20 cellular contexts compared by ENCODE assay signal in genomic region chr22:35484651-35485372, GRCh38. TPM values are rescaled to one million over a fixed set of nuclear protein-coding genes. Genes with fewer than 3 reads are reported as not detected.
DNase-seq lines count a peak whose midpoint lies in the region; ATAC-seq and TF ChIP-seq lines count a peak whose summit lies in the region.
"Had no signal": no experiment of that assay in that cellular context is flagged by ENCODE, and none has a peak within 500 bp of the region (broad histone marks: within the 10 kb centered on the region; RNA-seq: fewer than 3 reads in every experiment).

No MANE protein-coding gene starts in this region.

- in situ Hi-C loops in GM23248 (cut with MboI), result no loop called here

- no peak overlapping the region for H3K4me3 Mint-ChIP-seq in WTC11
- H3K4me3 Mint-ChIP-seq in CD4-positive, alpha-beta T cell, result no peak overlapping the region

- TF ChIP-seq CTCF in WTC11 (IDR thresholded peaks at IDR 0.05) (no peak), tibial nerve (IDR thresholded peaks at IDR 0.05) (no peak)
- no peak for TF ChIP-seq CTCF in CD4-positive, alpha-beta T cell (IDR thresholded peaks at IDR 0.05)

- H3K4me1 ChIP-seq in GM23248 (ENCODE audit: insufficient read depth) (peaks cover 14% of the 10 kb centered on the region), tibial nerve (peaks cover 0 to 7% (median 0%) of the 10 kb centered on the region in 4 donors)
- H3K4me1 ChIP-seq: HAP-1 had no signal

- POLR2A ChIA-PET in WTC11 (lab: Charles Lee), result no interaction called here
- POLR2A ChIA-PET in CD4-positive, alpha-beta T cell (lab: Charles Lee), result interaction anchor here (0.7 kb wide), 1 partner anchor 76 kb away, joined by 3 read pairs; no protein-coding TSS in a partner anchor

- H3K27me3 ChIP-seq in GM23248 (replicated peaks; ENCODE audit: insufficient read depth) (no peaks in the 10 kb centered on the region), tibial nerve (peaks cover 0 to 7% of the 10 kb centered on the region in 2 donors)
- H3K27me3 ChIP-seq in CD4-positive, alpha-beta T cell (ENCODE audit: control insufficient read depth, insufficient read depth, low read length), result peaks cover 5% of the 10 kb centered on the region
- H3K27me3 ChIP-seq: Peyer's patch had no signal

- no peaks in the 10 kb centered on the region; the same call in 1 of the 2 replicates for H3F3A ChIP-seq in GM23248 (ENCODE audit: insufficient read depth)

- no peak overlapping the region for H3K4me2 ChIP-seq in GM23248 (ENCODE audit: unreplicated experiment)
- H3K4me2 ChIP-seq: BLaER1 had no signal

- H3K4me3 ChIP-seq in GM23248 (no peak overlapping the region), tibial nerve (no peak overlapping the region)
- H3K4me3 ChIP-seq: BLaER1, GM12878, HAP-1, Peyer's patch had no signal

- no peaks in the 10 kb centered on the region for H3K4me1 Mint-ChIP-seq in WTC11
- no peaks in the 10 kb centered on the region for H3K4me1 Mint-ChIP-seq in CD4-positive, alpha-beta T cell (ENCODE audit: low read depth)

- H3K9me2 ChIP-seq in GM23248 (ENCODE audit: insufficient read depth), result no peaks in the 10 kb centered on the region

- H3K27ac ChIP-seq in GM23248 (no peak overlapping the region), tibial nerve (no peak overlapping the region)
- no peak overlapping the region for H3K27ac ChIP-seq in CD4-positive, alpha-beta T cell (ENCODE audit: low read depth, low read length)
- H3K27ac ChIP-seq: BLaER1, HL-60, Peyer's patch had no signal

- H3K79me2 ChIP-seq in GM23248 (ENCODE audit: insufficient read depth), result no peaks in the 10 kb centered on the region

- no peak overlapping the region for H3K9ac ChIP-seq in GM23248
- H3K9ac ChIP-seq: BLaER1 had no signal

- peaks cover 35% of the 10 kb centered on the region for H3K27me3 Mint-ChIP-seq in WTC11 (ENCODE audit: low read depth)
- H3K27me3 Mint-ChIP-seq in CD4-positive, alpha-beta T cell, result peaks cover 34% of the 10 kb centered on the region

- 0 out of 2 replicates have a peak overlapping the region, but pooled peaks have one; percentile 6 for H3K27ac Mint-ChIP-seq in WTC11
- no peak overlapping the region for H3K27ac Mint-ChIP-seq in CD4-positive, alpha-beta T cell

- DNase-seq in GM23248 (peak; percentile 74), WTC11 (ENCODE audit: low spot score) (no peak), fibroblast of peridontal ligament (ENCODE audit: extremely low read depth) (peak; percentile 24), tibial nerve (ENCODE audit: low spot score in 2 of 2) (no peak), NCI-H446 treated with DMSO at 0.1 percent for 48 hours (lab: John Stamatoyannopoulos, UW) (no peak), NCI-H146 (lab: John Stamatoyannopoulos, UW) (no peak)
- no peak for DNase-seq in CD4-positive, alpha-beta T cell
- DNase-seq: DMS153, KBM-7, NCI-H1105, NCI-H187, NCI-H510A, Peyer's patch, SHP77 had no signal

- TF ChIP-seq POLR2A in tibial nerve (IDR thresholded peaks at IDR 0.05), result no peak

- no peaks in the 10 kb centered on the region for H3K9me3 ChIP-seq in GM23248 (ENCODE audit: low read depth)
- no peaks in the 10 kb centered on the region for H3K9me3 ChIP-seq in tibial nerve
- H3K9me3 ChIP-seq in CD4-positive, alpha-beta T cell (ENCODE audit: control insufficient read depth, low read length), result no peaks in the 10 kb centered on the region
- H3K9me3 ChIP-seq: BLaER1, HAP-1, Peyer's patch had no signal

- intact Hi-C loops in CD4-positive, alpha-beta T cell (cut with DNase I, micrococcal nuclease), result no loop called here

- H2AFZ ChIP-seq in GM23248, result no peak overlapping the region

- H3K36me3 ChIP-seq in GM23248 (ENCODE audit: low read depth) (no peaks in the 10 kb centered on the region), tibial nerve (no peaks in the 10 kb centered on the region)
- H3K36me3 ChIP-seq: BLaER1, HAP-1, Peyer's patch had no signal

- CTCF ChIA-PET in WTC11 (lab: Charles Lee), result no interaction called here
- CTCF ChIA-PET in CD4-positive, alpha-beta T cell (lab: Charles Lee), result no interaction called here

- no peaks in the 10 kb centered on the region for H3K36me3 Mint-ChIP-seq in WTC11
- H3K36me3 Mint-ChIP-seq in CD4-positive, alpha-beta T cell (ENCODE audit: low read depth), result no peaks in the 10 kb centered on the region

- no peak for ATAC-seq in WTC11
- no peak for ATAC-seq in CD4-positive, alpha-beta T cell (ENCODE audit: poor library complexity)
- ATAC-seq: GM12878 had no signal

- peaks cover 6% of the 10 kb centered on the region; the same call in 1 of the 2 replicates for H3K9me3 Mint-ChIP-seq in WTC11
- no peaks in the 10 kb centered on the region for H3K9me3 Mint-ChIP-seq in CD4-positive, alpha-beta T cell

- H4K20me1 ChIP-seq in GM23248 (ENCODE audit: insufficient read depth), result no peaks in the 10 kb centered on the region

- TF ChIP-seq EP300 in tibial nerve (IDR thresholded peaks at IDR 0.05), result no peak

- 71 to 72% methylated on average over 16 of the region's 16 CpGs for WGBS in GM23248 (ENCODE audit: low coverage in 1 of 2, low lambda C conversion rate in 2 of 2, missing lambda C conversion rate in 2 of 2), 2 experiments
- WGBS in tibial nerve, 2 donors, result 76% methylated on average over 16 of the region's 16 CpGs

TF ChIP-seq in WTC11, 78 proteins besides CTCF, POLR2A, EP300 and RAD21 (continues in another document):
- TF ChIP-seq ZNF138 (CRISPR knock-in tag; conservative IDR thresholded peaks at IDR 0.05) (no peak), ATF1 (CRISPR knock-in tag; IDR thresholded peaks at IDR 0.05) (no peak), STAT6 (CRISPR knock-in tag; conservative IDR thresholded peaks at IDR 0.05; ENCODE audit: low read depth) (no peak), ELF4 (CRISPR knock-in tag; IDR thresholded peaks at IDR 0.05; ENCODE audit: low read depth) (no peak), JAZF1 (CRISPR knock-in tag; IDR thresholded peaks at IDR 0.05) (no peak), ZBTB21 (CRISPR knock-in tag; IDR thresholded peaks at IDR 0.05; ENCODE audit: borderline replicate concordance) (no peak), ETV6 (CRISPR knock-in tag; IDR thresholded peaks at IDR 0.05) (no peak), ZNF671 (CRISPR knock-in tag; IDR thresholded peaks at IDR 0.05) (no peak), GABPB1 (CRISPR knock-in tag; IDR thresholded peaks at IDR 0.05) (no peak)
- TF ChIP-seq, protein P1, sequence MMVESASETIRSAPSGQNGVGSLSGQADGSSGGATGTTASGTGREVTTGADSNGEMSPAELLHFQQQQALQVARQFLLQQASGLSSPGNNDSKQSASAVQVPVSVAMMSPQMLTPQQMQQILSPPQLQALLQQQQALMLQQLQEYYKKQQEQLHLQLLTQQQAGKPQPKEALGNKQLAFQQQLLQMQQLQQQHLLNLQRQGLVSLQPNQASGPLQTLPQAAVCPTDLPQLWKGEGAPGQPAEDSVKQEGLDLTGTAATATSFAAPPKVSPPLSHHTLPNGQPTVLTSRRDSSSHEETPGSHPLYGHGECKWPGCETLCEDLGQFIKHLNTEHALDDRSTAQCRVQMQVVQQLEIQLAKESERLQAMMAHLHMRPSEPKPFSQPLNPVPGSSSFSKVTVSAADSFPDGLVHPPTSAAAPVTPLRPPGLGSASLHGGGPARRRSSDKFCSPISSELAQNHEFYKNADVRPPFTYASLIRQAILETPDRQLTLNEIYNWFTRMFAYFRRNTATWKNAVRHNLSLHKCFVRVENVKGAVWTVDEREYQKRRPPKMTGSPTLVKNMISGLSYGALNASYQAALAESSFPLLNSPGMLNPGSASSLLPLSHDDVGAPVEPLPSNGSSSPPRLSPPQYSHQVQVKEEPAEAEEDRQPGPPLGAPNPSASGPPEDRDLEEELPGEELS (CRISPR knock-in tag; IDR thresholded peaks at IDR 0.05), result no peak
- TF ChIP-seq, protein P2, sequence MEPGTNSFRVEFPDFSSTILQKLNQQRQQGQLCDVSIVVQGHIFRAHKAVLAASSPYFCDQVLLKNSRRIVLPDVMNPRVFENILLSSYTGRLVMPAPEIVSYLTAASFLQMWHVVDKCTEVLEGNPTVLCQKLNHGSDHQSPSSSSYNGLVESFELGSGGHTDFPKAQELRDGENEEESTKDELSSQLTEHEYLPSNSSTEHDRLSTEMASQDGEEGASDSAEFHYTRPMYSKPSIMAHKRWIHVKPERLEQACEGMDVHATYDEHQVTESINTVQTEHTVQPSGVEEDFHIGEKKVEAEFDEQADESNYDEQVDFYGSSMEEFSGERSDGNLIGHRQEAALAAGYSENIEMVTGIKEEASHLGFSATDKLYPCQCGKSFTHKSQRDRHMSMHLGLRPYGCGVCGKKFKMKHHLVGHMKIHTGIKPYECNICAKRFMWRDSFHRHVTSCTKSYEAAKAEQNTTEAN (CRISPR knock-in tag; IDR thresholded peaks at IDR 0.05), result no peak
- TF ChIP-seq, protein P3, sequence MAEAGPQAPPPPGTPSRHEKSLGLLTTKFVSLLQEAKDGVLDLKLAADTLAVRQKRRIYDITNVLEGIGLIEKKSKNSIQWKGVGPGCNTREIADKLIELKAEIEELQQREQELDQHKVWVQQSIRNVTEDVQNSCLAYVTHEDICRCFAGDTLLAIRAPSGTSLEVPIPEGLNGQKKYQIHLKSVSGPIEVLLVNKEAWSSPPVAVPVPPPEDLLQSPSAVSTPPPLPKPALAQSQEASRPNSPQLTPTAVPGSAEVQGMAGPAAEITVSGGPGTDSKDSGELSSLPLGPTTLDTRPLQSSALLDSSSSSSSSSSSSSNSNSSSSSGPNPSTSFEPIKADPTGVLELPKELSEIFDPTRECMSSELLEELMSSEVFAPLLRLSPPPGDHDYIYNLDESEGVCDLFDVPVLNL (CRISPR knock-in tag; IDR thresholded peaks at IDR 0.05; ENCODE audit: borderline replicate concordance, low read depth), result no peak

RNA-seq across cellular contexts. Expression of gene RASD2, which starts 55.8 kb away (rescaled TPM):
- 0.76 and 3.7 TPM in 2 replicates for total RNA-seq in GM23248 (2014; rRNA removed; shearing (Covaris generic))
- 1.5 and 1.6 TPM in 2 replicates for polyA plus RNA-seq in GM23248 (2016; fragmentation: Nextera tagmentation; extraction: Ambion mirVana)
- total RNA-seq in WTC11 (2021) (2.5 to 3.1 TPM (median 3.0 TPM) in 3 replicates), tibial nerve (1 to 10 TPM in 1 of 4 donors, under 1 TPM in 3; 0.20 to 1.5 (median 0.40) TPM)
- 1 to 10 TPM; 1.4 to 1.6 TPM for total RNA-seq in CD4-positive, alpha-beta T cell
- total RNA-seq: G401, GM12878, MCF 10A had no signal

Comparison
In these comparisons a context has a peak if more than half of its experiments do, and no peak if none do; other contexts are left out.
1. DNase-seq: peak in GM23248 (single experiment) and fibroblast of peridontal ligament (single experiment); none in WTC11 (single experiment), tibial nerve (0 of 2), CD4-positive, alpha-beta T cell (0 of 10), NCI-H446 treated with DMSO at 0.1 percent for 48 hours (single experiment) and NCI-H146 (single experiment).